Comparison of ENCODE assay signal across 25 cellular contexts in the genomic region with DNA sequence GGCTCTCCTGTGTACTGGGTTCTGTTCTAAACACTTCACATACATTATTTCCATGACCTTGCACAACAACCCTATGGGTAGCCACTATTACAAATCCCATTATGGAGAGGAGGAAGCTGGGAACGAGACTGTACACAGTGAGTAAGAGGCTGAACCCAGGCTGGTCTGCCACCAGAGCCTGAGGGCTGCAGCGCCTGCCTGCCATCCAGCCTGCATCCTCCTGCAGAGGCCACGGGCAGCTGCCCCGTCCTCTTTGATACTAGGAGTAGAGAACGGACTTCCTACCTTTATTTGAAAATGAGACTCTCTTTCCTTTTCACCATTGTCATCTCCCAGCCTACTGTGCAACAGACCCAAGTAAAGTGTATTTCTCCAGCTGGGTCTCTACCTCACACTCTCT.
DNase-seq lines count a peak whose midpoint lies in the region; ATAC-seq and TF ChIP-seq lines count a peak whose summit lies in the region.
"Had no signal": no experiment of that assay in that cellular context is flagged by ENCODE, and none has a peak within 500 bp of the region (broad histone marks: within the 10 kb centered on the region; RNA-seq: fewer than 3 reads in every experiment).

No MANE protein-coding gene starts in this region.

- no peak overlapping the region for H3K27ac ChIP-seq in osteoblast (ENCODE audit: low read depth, low read length)
- H3K27ac ChIP-seq: 22Rv1, A549, BLaER1 had no signal

- H3K27me3 ChIP-seq in osteoblast (ENCODE audit: insufficient read depth, low read length) = no peaks in the 10 kb centered on the region
- H3K27me3 ChIP-seq: BLaER1 had no signal

- no peak for TF ChIP-seq CTCF in osteoblast (IDR thresholded peaks at IDR 0.05; ENCODE audit: extremely low read depth, low read depth, low read length)

- no peaks in the 10 kb centered on the region for H3K9me3 ChIP-seq in osteoblast (ENCODE audit: low read depth, low read length)
- H3K9me3 ChIP-seq: BLaER1 had no signal

- no peaks in the 10 kb centered on the region for H4K20me1 ChIP-seq in osteoblast (ENCODE audit: insufficient read depth, low read length)
- H4K20me1 ChIP-seq: BLaER1 had no signal

- DNase-seq in NCI-H345 (lab: John Stamatoyannopoulos, UW) (peak; percentile 12), NCI-H345 treated with DMSO at 0.1 percent for 48 hours (lab: John Stamatoyannopoulos, UW; ENCODE audit: unreplicated experiment) (no peak), NCI-H2227 (lab: John Stamatoyannopoulos, UW; ENCODE audit: unreplicated experiment) (peak; percentile 24), NCI-H69 (lab: John Stamatoyannopoulos, UW) (peak; percentile 36), osteoblast (ENCODE audit: insufficient read length, low spot score, missing footprints) (peak; percentile 19), iPS-NIHi7 (ENCODE audit: extremely low spot score) (no peak), GOT3 (lab: John Stamatoyannopoulos, UW) (no peak)
- DNase-seq: AML-193; C1 segment of cervical spinal cord; CD4-positive, alpha-beta memory T cell; CD4-positive, CD25-positive, alpha-beta regulatory T cell; CD8-positive, alpha-beta memory T cell; COR-L47; DMS 273 treated with DMSO at 0.1 percent for 48 hours; DMS153; DMS53; DMS79; DND-41; EL; GDM1 had no signal

- H3K4me3 ChIP-seq in osteoblast (ENCODE audit: insufficient read depth, low read length) = no peak overlapping the region
- H3K4me3 ChIP-seq: A549, BLaER1, GM12878 had no signal

- H3K4me2 ChIP-seq in osteoblast (ENCODE audit: insufficient read depth, low read length) = no peak overlapping the region
- H3K4me2 ChIP-seq: A549, BLaER1 had no signal

- no peaks in the 10 kb centered on the region for H3K4me1 ChIP-seq in osteoblast (ENCODE audit: insufficient read depth, low read length)

- no peak for ATAC-seq in GM21576 (IDR thresholded peaks at IDR 0.05; ENCODE audit: unreplicated experiment)
- ATAC-seq: GM12878 had no signal

- H2AFZ ChIP-seq in osteoblast (ENCODE audit: low read length) = no peak overlapping the region

- H3K36me3 ChIP-seq in osteoblast (ENCODE audit: insufficient read depth, low read length) = no peaks in the 10 kb centered on the region
- H3K36me3 ChIP-seq: BLaER1 had no signal

- no peaks in the 10 kb centered on the region for H3K79me2 ChIP-seq in osteoblast (ENCODE audit: insufficient read depth, low read length)

Comparison
In these comparisons a context has a peak if more than half of its experiments do, and no peak if none do; other contexts are left out.
1. DNase-seq: peak in NCI-H345 (single experiment), NCI-H2227 (single experiment), NCI-H69 (single experiment) and osteoblast (single experiment); none in NCI-H345 treated with DMSO at 0.1 percent for 48 hours (single experiment), iPS-NIHi7 (single experiment) and GOT3 (single experiment).